In genomic region chr12:6827437-6827894, GRCh38 we compare ENCODE assay signal across 9 cellular contexts. TPM values are rescaled to one million over a fixed set of nuclear protein-coding genes. Genes with fewer than 3 reads are reported as not detected.
DNase-seq lines count a peak whose midpoint lies in the region; ATAC-seq and TF ChIP-seq lines count a peak whose summit lies in the region.
"Had no signal": no experiment of that assay in that cellular context is flagged by ENCODE, and none has a peak within 500 bp of the region (broad histone marks: within the 10 kb centered on the region; RNA-seq: fewer than 3 reads in every experiment).

No MANE protein-coding gene starts in this region.

- H3K36me3 ChIP-seq in psoas muscle (ENCODE audit: insufficient read depth in 1 of 2, low read depth in 1 of 2), result no peaks in the 10 kb centered on the region

- ATAC-seq in left cardiac atrium, result peak; percentile 53 to 56
- ATAC-seq in psoas muscle, result peak; percentile 39 to 54 (median 42)
- no peak for ATAC-seq in HG03039 (IDR thresholded peaks at IDR 0.05; ENCODE audit: unreplicated experiment)
- ATAC-seq in HG03521 (IDR thresholded peaks at IDR 0.05; ENCODE audit: unreplicated experiment), result no peak

- WGBS in psoas muscle, 3 donors, result 11 to 18% (median 14%) methylated on average over 8 of the region's 8 CpGs

- TF ChIP-seq CTCF in RWPE1 (conservative IDR thresholded peaks at IDR 0.05; ENCODE audit: low read depth) (no peak), psoas muscle (IDR thresholded peaks at IDR 0.05) (no peak)

- POLR2A ChIA-PET in RWPE1 (lab: Yijun Ruan, JAX; ENCODE audit: low non-redundant PET), result interaction anchor here (0.6 kb wide), 1 partner anchor 25 kb away, joined by 3 read pairs; no protein-coding TSS in a partner anchor

- intact Hi-C loops in left cardiac atrium (cut with DNase I) (loop anchor here (5.0 to 10.0 kb wide), 3 partner anchors 73 to 213 kb away; partner anchors contain the start of gene MLF2 (in 2 of the 2)), psoas muscle (cut with DNase I) (loop anchor here (2.0 to 10.0 kb wide), 4 partner anchors 73 to 210 kb away; partner anchors contain the start of gene MLF2 (in 2 of the 2))

- H3K27me3 ChIP-seq in psoas muscle (ENCODE audit: insufficient read depth in 3 of 3, low read length in 2 of 3), result peaks cover 0 to 63% (median 10%) of the 10 kb centered on the region in 3 donors

- H3K27ac ChIP-seq in RWPE1 (peak overlapping the region; percentile 78), psoas muscle (no peak overlapping the region)
- H3K27ac ChIP-seq: HL-60 had no signal

- CTCF ChIA-PET in RWPE1 (lab: Yijun Ruan, JAX), result interaction anchor here (1.0 kb wide), 1 partner anchor 73 kb away, joined by 3 read pairs; no protein-coding TSS in a partner anchor

- no peak overlapping the region for H3K4me3 ChIP-seq in psoas muscle

- H3K4me1 ChIP-seq in psoas muscle, result peaks cover 3% of the 10 kb centered on the region

- H3K9me3 ChIP-seq in psoas muscle, result no peaks in the 10 kb centered on the region

- DNase-seq in COLO829 (ENCODE audit: low spot score) (peak; percentile 96), LHCN-M2 (ENCODE audit: low read depth) (peak; percentile 84), RWPE1 (ENCODE audit: low spot score) (peak; percentile 75), amniotic stem cell (lab: John Stamatoyannopoulos, UW) (peak; percentile 71), left cardiac atrium (peak; percentile 91), psoas muscle (peak; percentile 85 to 87)

RNA-seq across cellular contexts. Expression of gene P3H3, which starts 0.7 kb away (rescaled TPM):
- total RNA-seq in LHCN-M2 (2014; rRNA removed) (47.6 and 58.4 TPM in 2 replicates), left cardiac atrium (10 to 100 TPM; 13.2 to 22.3 TPM), psoas muscle (1 to 10 TPM; 1.3 to 4.2 (median 3.2) TPM)
- polyA plus RNA-seq in LHCN-M2 (2012), result 51.1 TPM
- polyA plus RNA-seq in psoas muscle, result 1 to 10 TPM in 2 of 3 donors, under 1 TPM in 1; 0.87 to 1.2 (median 1.1) TPM

RNA-seq across cellular contexts. Expression of gene GPR162, which starts 5.8 kb away (rescaled TPM):
- total RNA-seq in LHCN-M2 (2014; rRNA removed) (2.0 TPM in 2 replicates), left cardiac atrium (1 to 10 TPM; 5.3 to 8.4 TPM), psoas muscle (1 to 10 TPM in 3 of 4 donors, under 1 TPM in 1; 0.50 to 2.8 (median 1.2) TPM)
- 1.7 TPM for polyA plus RNA-seq in LHCN-M2 (2012)
- polyA plus RNA-seq in psoas muscle, result 1 to 10 TPM in 1 of 3 donors, under 1 TPM in 2; 0.60 to 1.8 (median 0.61) TPM

RNA-seq across cellular contexts. Expression of gene GNB3, which starts 13.3 kb away (rescaled TPM):
- 2.6 and 2.8 TPM in 2 replicates for total RNA-seq in LHCN-M2 (2014; rRNA removed)
- 1.2 TPM for polyA plus RNA-seq in LHCN-M2 (2012)
- 1 to 10 TPM; 2.3 to 5.8 TPM for total RNA-seq in left cardiac atrium
- total RNA-seq in psoas muscle, result under 1 TPM; 0.23 to 0.69 (median 0.33) TPM
- under 1 TPM; 0.13 to 0.60 (median 0.13) TPM for polyA plus RNA-seq in psoas muscle

RNA-seq across cellular contexts. Expression of gene CDCA3, which starts 23.6 kb away (rescaled TPM):
- total RNA-seq in LHCN-M2 (2014; rRNA removed), result 101 and 120 TPM in 2 replicates
- polyA plus RNA-seq in LHCN-M2 (2012), result 89.4 TPM
- under 1 TPM in 1 of 2 donors, not detected in 1; 0.82 TPM for total RNA-seq in left cardiac atrium
- 1 to 10 TPM in 1 of 4 donors, under 1 TPM in 2, not detected in 1; 0.79 to 1.1 (median 0.92) TPM for total RNA-seq in psoas muscle
- 1 to 10 TPM in 1 of 3 donors, under 1 TPM in 2; 0.21 to 3.3 (median 0.56) TPM for polyA plus RNA-seq in psoas muscle

RNA-seq across cellular contexts. Expression of gene USP5, which starts 24.5 kb away (rescaled TPM):
- total RNA-seq in LHCN-M2 (2014; rRNA removed) (119 and 127 TPM in 2 replicates), left cardiac atrium (10 to 100 TPM; 63.4 to 65.4 TPM), psoas muscle (100 to 1,000 TPM in 3 of 4 donors, 10 to 100 TPM in 1; 98.1 to 127 (median 112) TPM)
- 110 TPM for polyA plus RNA-seq in LHCN-M2 (2012)
- 10 to 100 TPM; 43.1 to 85.1 (median 49.5) TPM for polyA plus RNA-seq in psoas muscle

Comparison
In these comparisons a context has a peak if more than half of its experiments do, and no peak if none do; other contexts are left out.
1. ATAC-seq: peak in left cardiac atrium (2 of 2) and psoas muscle (4 of 4); none in HG03039 (single experiment) and HG03521 (single experiment).
2. Peak in every context shown above with its lines, with median percentiles within 50 percentile points of each other: DNase-seq.